Comparison of ENCODE assay signal across 1 cellular context in the genomic region with DNA sequence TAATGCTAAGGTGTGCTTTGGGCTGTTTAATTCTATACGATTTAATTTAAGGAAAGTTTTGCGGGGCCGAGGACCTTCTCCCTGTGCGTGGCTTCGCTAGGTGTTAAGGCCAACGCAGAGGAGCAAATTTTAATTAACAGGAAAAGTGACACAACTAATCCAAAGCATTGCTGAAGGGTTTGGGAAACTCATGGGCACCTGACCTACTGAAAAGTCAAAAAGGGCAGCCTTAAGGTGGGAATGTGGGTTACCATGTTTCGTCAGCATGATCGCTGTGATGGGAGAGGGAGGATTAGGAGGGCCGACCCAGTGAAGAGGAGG.
TF ChIP-seq lines count a peak whose summit lies in the region.

No MANE protein-coding gene starts in this region.

TF ChIP-seq in endothelial cell of umbilical vein, 7 proteins besides CTCF, POLR2A, EP300 and RAD21:
- no peak for TF ChIP-seq JUN (IDR thresholded peaks at IDR 0.05; ENCODE audit: borderline replicate concordance, insufficient read depth, insufficient read length, low read depth)
- TF ChIP-seq EZH2 (IDR thresholded peaks at IDR 0.05; ENCODE audit: borderline replicate concordance, low read depth, low read length, severe bottlenecking) = no peak
- TF ChIP-seq, protein P1, sequence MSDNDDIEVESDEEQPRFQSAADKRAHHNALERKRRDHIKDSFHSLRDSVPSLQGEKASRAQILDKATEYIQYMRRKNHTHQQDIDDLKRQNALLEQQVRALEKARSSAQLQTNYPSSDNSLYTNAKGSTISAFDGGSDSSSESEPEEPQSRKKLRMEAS (IDR thresholded peaks at IDR 0.05; ENCODE audit: insufficient read depth, insufficient read length) = no peak
- TF ChIP-seq FOS (IDR thresholded peaks at IDR 0.05; ENCODE audit: borderline replicate concordance, insufficient read depth, low read length) = no peak
- TF ChIP-seq POLR2AphosphoS5 (IDR thresholded peaks at IDR 0.05; ENCODE audit: insufficient read depth, low read depth, low read length) = no peak
- TF ChIP-seq MYC (IDR thresholded peaks at IDR 0.05; ENCODE audit: low read depth, low read length) = no peak
- no peak for TF ChIP-seq GATA2 (IDR thresholded peaks at IDR 0.05; ENCODE audit: insufficient read depth, insufficient read length, low read depth, low read length)
TF ChIP-seq in endothelial cell of umbilical vein: peak in this region for 0.
